In genomic region chr5:85320495-85320894, GRCh38 we compare ENCODE assay signal across 23 cellular contexts.
A peak's percentile ranks its signal among the peaks of the same experiment; 100 is the strongest.
DNase-seq lines count a peak whose midpoint lies in the region; ATAC-seq, FAIRE-seq and TF ChIP-seq lines count a peak whose summit lies in the region.
"Had no signal": no experiment of that assay in that cellular context is flagged by ENCODE, and none has a peak within 500 bp of the region (broad histone marks: within the 10 kb centered on the region; RNA-seq: fewer than 3 reads in every experiment).

No MANE protein-coding gene starts in this region.

- no peak overlapping the region for H2BK15ac ChIP-seq in neuronal stem cell (ENCODE audit: low read length)

- H2AFZ ChIP-seq in neuronal stem cell (ENCODE audit: low read length), result peak overlapping the region; percentile 61

- no peak overlapping the region for H3K4me2 ChIP-seq in neuronal stem cell (ENCODE audit: insufficient read depth, low read length, poor library complexity, severe bottlenecking)
- H3K4me2 ChIP-seq: A549 had no signal

- in situ Hi-C loops in KBM-7 (cut with MboI; ENCODE audit: low pct_unique_long_range_greater_than_20kb, low sequenced_read_pairs), result no loop called here

- no peaks in the 10 kb centered on the region for H3K4me1 ChIP-seq in neuronal stem cell (ENCODE audit: control insufficient read depth in 2 of 2, insufficient read depth in 1 of 2, low read depth in 1 of 2, low read length in 2 of 2)
- H3K4me1 ChIP-seq: A549, BE2C, Peyer's patch, SJSA1 had no signal

- no peak overlapping the region for H2BK12ac ChIP-seq in neuronal stem cell (ENCODE audit: low read length)

- peak; percentile 7 for FAIRE-seq in bronchial epithelial cell (lab: Jason Lieb, UNC)
- FAIRE-seq: A549, D721Med, HepG2, K562 had no signal

- H3K9ac ChIP-seq in neuronal stem cell (ENCODE audit: low read depth, low read length, poor library complexity), result no peak overlapping the region

- no peaks in the 10 kb centered on the region for H3K79me1 ChIP-seq in neuronal stem cell (ENCODE audit: low read depth, low read length)

- H3K27me3 ChIP-seq in bronchial epithelial cell (ENCODE audit: control insufficient read depth, insufficient read depth, low read length), result no peaks in the 10 kb centered on the region
- H3K27me3 ChIP-seq in neuronal stem cell (ENCODE audit: control insufficient read depth in 3 of 3, insufficient read depth in 3 of 3, low read depth in 1 of 3, low read length in 3 of 3), result no peaks in the 10 kb centered on the region
- H3K27me3 ChIP-seq: Peyer's patch, SJSA1 had no signal

- H2BK5ac ChIP-seq in neuronal stem cell (ENCODE audit: low read length), result no peak overlapping the region

- WGBS in neuronal stem cell (ENCODE audit: extremely low coverage in 2 of 2, insufficient read length in 2 of 2, insufficient replicate concordance in 1 of 2), 2 donors, result no CpG with 5 or more reads among the region's 6 CpGs

- no peak overlapping the region for H3K27ac ChIP-seq in neuronal stem cell (replicated peaks; ENCODE audit: low read length)
- H3K27ac ChIP-seq: A549, HL-60, Peyer's patch, SJSA1 had no signal

- H3K18ac ChIP-seq in neuronal stem cell (ENCODE audit: low read length), result no peak overlapping the region

- no peaks in the 10 kb centered on the region for H3K36me3 ChIP-seq in bronchial epithelial cell (ENCODE audit: control insufficient read depth, insufficient read depth, low read length)
- no peaks in the 10 kb centered on the region for H3K36me3 ChIP-seq in neuronal stem cell (replicated peaks in 1 of 2; ENCODE audit: control insufficient read depth in 2 of 2, insufficient read depth in 2 of 2, low read length in 2 of 2)
- H3K36me3 ChIP-seq: BE2C, Peyer's patch, SJSA1 had no signal

- H3K14ac ChIP-seq in neuronal stem cell (ENCODE audit: low read length), result no peak overlapping the region

- no peak for TF ChIP-seq CTCF in bronchial epithelial cell (IDR thresholded peaks at IDR 0.05; ENCODE audit: insufficient read depth, low read length, severe bottlenecking)

- no peak overlapping the region for H3K23ac ChIP-seq in neuronal stem cell (ENCODE audit: low read depth, low read length, poor library complexity)

- no peak overlapping the region for H4K8ac ChIP-seq in neuronal stem cell (ENCODE audit: low read depth, low read length)

- no peak overlapping the region for H2AK5ac ChIP-seq in neuronal stem cell (ENCODE audit: low read depth, low read length)

- no peak overlapping the region for H4K91ac ChIP-seq in neuronal stem cell (ENCODE audit: low read depth, low read length, poor library complexity)

- no peak overlapping the region for H3K4ac ChIP-seq in neuronal stem cell (ENCODE audit: low read length)

- no peak for ATAC-seq in GM19397 (IDR thresholded peaks at IDR 0.05; ENCODE audit: unreplicated experiment)
- ATAC-seq: A549, HepG2, K562 had no signal

- no peak overlapping the region for H3K4me3 ChIP-seq in bronchial epithelial cell (ENCODE audit: low read depth, low read length)
- no peak overlapping the region for H3K4me3 ChIP-seq in neuronal stem cell (ENCODE audit: low read length in 2 of 2)
- H3K4me3 ChIP-seq: A549, K562, Peyer's patch, SJSA1 had no signal

- no peak overlapping the region for H2BK120ac ChIP-seq in neuronal stem cell (ENCODE audit: low read depth, low read length)

- DNase-seq in KBM-7 (peak; percentile 2), bronchial epithelial cell (ENCODE audit: low read depth) (peak; percentile 60), iPS-NIHi7 (ENCODE audit: extremely low spot score) (peak; percentile 8), neuronal stem cell (ENCODE audit: low spot score) (no peak), AG08396 (ENCODE audit: low spot score) (no peak)
- no peak for DNase-seq in stimulated activated CD4-positive, alpha-beta T cell treated with anti-CD3 and anti-CD28 coated beads, Interleukin-2, amount 100 ng/mL, for 48 hours
- DNase-seq: BE2C, EL, HCEC 1CT, NCI-H1092 treated with DMSO at 0.1 percent for 48 hours, NCI-H1436 treated with DMSO at 0.1 percent for 48 hours, NCI-H1930, NCI-H2227 treated with DMSO at 0.1 percent for 48 hours, NCI-H510A, NCI-H774, Peyer's patch had no signal

- no peaks in the 10 kb centered on the region for H3K9me3 ChIP-seq in neuronal stem cell (replicated peaks in 1 of 2; ENCODE audit: control insufficient read depth in 2 of 2, insufficient read depth in 1 of 2, low read depth in 1 of 2, low read length in 2 of 2)
- H3K9me3 ChIP-seq: A549, BE2C, Peyer's patch, SJSA1 had no signal

Comparison
In these comparisons a context has a peak if more than half of its experiments do, and no peak if none do; other contexts are left out.
1. DNase-seq: peak in KBM-7 (single experiment), bronchial epithelial cell (single experiment) and iPS-NIHi7 (single experiment); none in neuronal stem cell (single experiment), AG08396 (single experiment) and stimulated activated CD4-positive, alpha-beta T cell treated with anti-CD3 and anti-CD28 coated beads, Interleukin-2, amount 100 ng/mL, for 48 hours (0 of 2).